ENCODE assay signal across 15 cellular contexts in genomic region chr5:6273090-6273735, GRCh38.
A peak's percentile ranks its signal among the peaks of the same experiment; 100 is the strongest.
DNase-seq lines count a peak whose midpoint lies in the region; ATAC-seq and TF ChIP-seq lines count a peak whose summit lies in the region.
"Had no signal": no experiment of that assay in that cellular context is flagged by ENCODE, and none has a peak within 500 bp of the region (broad histone marks: within the 10 kb centered on the region; RNA-seq: fewer than 3 reads in every experiment).

No MANE protein-coding gene starts in this region.

- no peak for DNase-seq in activated naive CD8-positive, alpha-beta T cell treated with anti-CD3 and anti-CD28 coated beads for 36 hours
- DNase-seq in amniotic stem cell (lab: John Stamatoyannopoulos, UW), result no peak
- no peak for DNase-seq in NCI-H226
- no peak for DNase-seq in omental fat pad (ENCODE audit: low spot score)
- no peak for DNase-seq in NCI-H2029 (lab: John Stamatoyannopoulos, UW)
- DNase-seq: brain microvascular endothelial cell, EL, left cardiac atrium, natural killer cell, NCI-H2029 treated with DMSO at 0.1 percent for 48 hours, right lobe of liver had no signal

- H3K27me3 Mint-ChIP-seq in activated naive CD8-positive, alpha-beta T cell treated with anti-CD3 and anti-CD28 coated beads for 36 hours, result peaks cover 28% of the 10 kb centered on the region

- ATAC-seq in GM18520 (IDR thresholded peaks at IDR 0.05; ENCODE audit: unreplicated experiment) (peak; percentile 91), GM21390 (IDR thresholded peaks at IDR 0.05; ENCODE audit: unreplicated experiment) (peak; percentile 72), HG02973 (IDR thresholded peaks at IDR 0.05; ENCODE audit: unreplicated experiment) (peak; percentile 77), omental fat pad (ENCODE audit: low FRiP score) (no peak)
- ATAC-seq: left cardiac atrium, natural killer cell, right lobe of liver, WTC11 had no signal

- H3K4me3 Mint-ChIP-seq in activated naive CD8-positive, alpha-beta T cell treated with anti-CD3 and anti-CD28 coated beads for 36 hours, result no peak overlapping the region
- H3K4me3 Mint-ChIP-seq: natural killer cell, WTC11 had no signal

- H3K9me3 Mint-ChIP-seq in activated naive CD8-positive, alpha-beta T cell treated with anti-CD3 and anti-CD28 coated beads for 36 hours, result no peaks in the 10 kb centered on the region

- peaks cover 7% of the 10 kb centered on the region for H3K4me1 Mint-ChIP-seq in activated naive CD8-positive, alpha-beta T cell treated with anti-CD3 and anti-CD28 coated beads for 36 hours
- H3K4me1 Mint-ChIP-seq: natural killer cell, WTC11 had no signal

- no peaks in the 10 kb centered on the region for H3K36me3 Mint-ChIP-seq in activated naive CD8-positive, alpha-beta T cell treated with anti-CD3 and anti-CD28 coated beads for 36 hours
- H3K36me3 Mint-ChIP-seq: natural killer cell, WTC11 had no signal

- peak overlapping the region; percentile 13 for H3K27ac Mint-ChIP-seq in activated naive CD8-positive, alpha-beta T cell treated with anti-CD3 and anti-CD28 coated beads for 36 hours
- H3K27ac Mint-ChIP-seq: natural killer cell, WTC11 had no signal

- TF ChIP-seq CTCF in omental fat pad (IDR thresholded peaks at IDR 0.05), result no peak
